Comparison of ENCODE assay signal across 11 cellular contexts in genomic region chr4:828641-829271, GRCh38. TPM values are rescaled to one million over a fixed set of nuclear protein-coding genes. Genes with fewer than 3 reads are reported as not detected.
DNase-seq lines count a peak whose midpoint lies in the region; ATAC-seq and TF ChIP-seq lines count a peak whose summit lies in the region.
"Had no signal": no experiment of that assay in that cellular context is flagged by ENCODE, and none has a peak within 500 bp of the region (broad histone marks: within the 10 kb centered on the region; RNA-seq: fewer than 3 reads in every experiment).

No MANE protein-coding gene starts in this region.

- H3K18ac ChIP-seq in neuronal stem cell (ENCODE audit: low read length): no peak overlapping the region

- ATAC-seq in HG02852 (IDR thresholded peaks at IDR 0.05; ENCODE audit: unreplicated experiment): no peak

- H3K27me3 ChIP-seq in GM06990 (replicated peaks; ENCODE audit: control insufficient read depth, insufficient read depth, low read length) (no peaks in the 10 kb centered on the region; the same call in 1 of the 2 replicates), NT2/D1 (ENCODE audit: insufficient read depth, insufficient read length) (peaks cover 46% of the 10 kb centered on the region), neuronal stem cell (ENCODE audit: control insufficient read depth in 3 of 3, insufficient read depth in 3 of 3, low read depth in 1 of 3, low read length in 3 of 3) (peaks cover 13 to 52% (median 38%) of the 10 kb centered on the region in 3 experiments)

- H3K4ac ChIP-seq in neuronal stem cell (ENCODE audit: low read length): no peak overlapping the region

- peaks cover 14% of the 10 kb centered on the region for H3K9me3 ChIP-seq in NT2/D1 (ENCODE audit: insufficient read depth, low read length)
- H3K9me3 ChIP-seq in neuronal stem cell (replicated peaks in 1 of 2; ENCODE audit: control insufficient read depth in 2 of 2, insufficient read depth in 1 of 2, low read depth in 1 of 2, low read length in 2 of 2): peaks cover 3 to 5% of the 10 kb centered on the region in 2 donors

- H3K4me3 ChIP-seq in GM06990 (replicated peaks; ENCODE audit: low read depth, low read length) (no peak overlapping the region), NT2/D1 (ENCODE audit: insufficient read length, low read depth) (no peak overlapping the region), fibroblast of the aortic adventitia (ENCODE audit: low read depth, low read length) (no peak overlapping the region), neuronal stem cell (ENCODE audit: low read length in 2 of 2) (no peak overlapping the region)

- H2BK12ac ChIP-seq in neuronal stem cell (ENCODE audit: low read length): no peak overlapping the region

- no peak overlapping the region for H2BK120ac ChIP-seq in neuronal stem cell (ENCODE audit: low read depth, low read length)

- H3K9ac ChIP-seq in NT2/D1 (ENCODE audit: insufficient read length, low read depth) (peak overlapping the region; percentile 50), neuronal stem cell (ENCODE audit: low read depth, low read length, poor library complexity) (no peak overlapping the region)

- DNase-seq in GM06990 (ENCODE audit: extremely low read depth, insufficient read length): no peak
- DNase-seq in NT2/D1 (ENCODE audit: low read depth, low spot score): no peak
- DNase-seq in fibroblast of the aortic adventitia (ENCODE audit: low read depth): peak; percentile 5
- no peak for DNase-seq in neuronal stem cell (ENCODE audit: low spot score)
- DNase-seq in mucosa of gallbladder (ENCODE audit: low spot score): no peak
- DNase-seq in GM20000 (ENCODE audit: low spot score): no peak
- DNase-seq in GDM1 (lab: John Stamatoyannopoulos, UW): no peak
- DNase-seq: DND-41; OCI-M1; stimulated activated CD4-positive, alpha-beta T cell treated with anti-CD3 and anti-CD28 coated beads, Interleukin-2, amount 100 ng/mL, for 24 hours had no signal

- TF ChIP-seq CTCF in GM06990 (IDR thresholded peaks at IDR 0.05; ENCODE audit: insufficient read depth, low read length, poor library complexity, severe bottlenecking) (peak; percentile 2), fibroblast of the aortic adventitia (IDR thresholded peaks at IDR 0.05; ENCODE audit: insufficient read depth, low read length) (peak; percentile 12), GM20000 (IDR thresholded peaks at IDR 0.05; ENCODE audit: extremely low read depth, missing control alignments) (no peak)

- no peak overlapping the region for H2AFZ ChIP-seq in neuronal stem cell (ENCODE audit: low read length)

- no peak overlapping the region for H4K8ac ChIP-seq in neuronal stem cell (ENCODE audit: low read depth, low read length)

- H2BK5ac ChIP-seq in neuronal stem cell (ENCODE audit: low read length): no peak overlapping the region

- H3K36me3 ChIP-seq in GM06990 (ENCODE audit: control insufficient read depth, insufficient read depth, low read length) (no peaks in the 10 kb centered on the region), NT2/D1 (ENCODE audit: insufficient read depth, insufficient read length, low read length) (no peaks in the 10 kb centered on the region), neuronal stem cell (replicated peaks in 1 of 2; ENCODE audit: control insufficient read depth in 2 of 2, insufficient read depth in 2 of 2, low read length in 2 of 2) (no peaks in the 10 kb centered on the region)

- no peak overlapping the region for H2BK15ac ChIP-seq in neuronal stem cell (ENCODE audit: low read length)

- H4K91ac ChIP-seq in neuronal stem cell (ENCODE audit: low read depth, low read length, poor library complexity): no peak overlapping the region

- no peak overlapping the region for H3K23ac ChIP-seq in neuronal stem cell (ENCODE audit: low read depth, low read length, poor library complexity)

- H2AK5ac ChIP-seq in neuronal stem cell (ENCODE audit: low read depth, low read length): no peak overlapping the region

- H3K27ac ChIP-seq in neuronal stem cell (replicated peaks; ENCODE audit: low read length): no peak overlapping the region

- H3K4me2 ChIP-seq in neuronal stem cell (ENCODE audit: insufficient read depth, low read length, poor library complexity, severe bottlenecking): no peak overlapping the region

- H3K79me1 ChIP-seq in neuronal stem cell (ENCODE audit: low read depth, low read length): peaks cover 4% of the 10 kb centered on the region

- H3K14ac ChIP-seq in neuronal stem cell (ENCODE audit: low read length): peak overlapping the region; percentile 22

- WGBS in neuronal stem cell (ENCODE audit: extremely low coverage in 2 of 2, insufficient read length in 2 of 2, insufficient replicate concordance in 1 of 2), 2 donors: no CpG with 5 or more reads among the region's 16 CpGs

- H3K4me1 ChIP-seq in NT2/D1 (ENCODE audit: insufficient read depth, insufficient read length) (peaks cover 35% of the 10 kb centered on the region), neuronal stem cell (ENCODE audit: control insufficient read depth in 2 of 2, insufficient read depth in 1 of 2, low read depth in 1 of 2, low read length in 2 of 2) (peaks cover 2 to 11% of the 10 kb centered on the region in 2 donors)

RNA-seq across cellular contexts. Expression of gene CPLX1, which starts 2.8 kb away (rescaled TPM):
- total RNA-seq in fibroblast of the aortic adventitia (ENCODE audit: low replicate concordance) (not detected in 2 replicates), mucosa of gallbladder (3.3 TPM)
- polyA plus RNA-seq in neuronal stem cell (2013, experiment 1 of 2): 0.13 TPM
- 0.12 TPM for polyA plus RNA-seq in neuronal stem cell (2013, experiment 2 of 2)
